Comparison of ENCODE assay signal across 12 cellular contexts in genomic region chr10:132399117-132400035, GRCh38. TPM values are rescaled to one million over a fixed set of nuclear protein-coding genes. Genes with fewer than 3 reads are reported as not detected.
A peak's percentile ranks its signal among the peaks of the same experiment; 100 is the strongest.
DNase-seq lines count a peak whose midpoint lies in the region; ATAC-seq, FAIRE-seq and TF ChIP-seq lines count a peak whose summit lies in the region.
"Had no signal": no experiment of that assay in that cellular context is flagged by ENCODE, and none has a peak within 500 bp of the region (broad histone marks: within the 10 kb centered on the region; RNA-seq: fewer than 3 reads in every experiment).

No MANE protein-coding gene starts in this region.

- no peaks in the 10 kb centered on the region for H4K20me1 ChIP-seq in K562 (replicated peaks; ENCODE audit: control insufficient read depth, insufficient read depth, low read length)

- H3K27ac ChIP-seq in K562 (ENCODE audit: extremely low read depth, low read depth, low read length): no peak overlapping the region
- peak overlapping the region; percentile 94 to 96 for H3K27ac ChIP-seq in mucosa of rectum (ENCODE audit: low read depth in 2 of 2, low read length in 2 of 2)
- H3K27ac ChIP-seq in upper lobe of left lung: peak overlapping the region; percentile 83 to 99 (median 95)

- in situ Hi-C loops in K562 (cut with MboI): no loop called here

- 49% methylated on average over 9 of the region's 27 CpGs for WGBS in K562 (ENCODE audit: insufficient coverage, low coverage, missing lambda C conversion rate)
- 79 to 87% methylated on average over 6 to 24 of the region's 27 CpGs for WGBS in upper lobe of left lung, 2 donors

- TF ChIP-seq EP300 in K562 (IDR thresholded peaks at IDR 0.05; ENCODE audit: low read length) (no peak), upper lobe of left lung (IDR thresholded peaks at IDR 0.05) (no peak)

- no peak overlapping the region for H3K4me3 ChIP-seq in K562
- peak overlapping the region; percentile 20 to 52 for H3K4me3 ChIP-seq in mucosa of rectum (ENCODE audit: low read length in 2 of 2)
- no peak overlapping the region for H3K4me3 ChIP-seq in upper lobe of left lung

- H3K36me3 Mint-ChIP-seq in activated naive CD8-positive, alpha-beta T cell: no peaks in the 10 kb centered on the region
- H3K36me3 Mint-ChIP-seq in activated naive CD8-positive, alpha-beta T cell treated with anti-CD3 and anti-CD28 coated beads for 36 hours: no peaks in the 10 kb centered on the region

- H3K4me3 Mint-ChIP-seq in activated naive CD8-positive, alpha-beta T cell: peak overlapping the region; percentile 17
- no peak overlapping the region for H3K4me3 Mint-ChIP-seq in activated naive CD8-positive, alpha-beta T cell treated with anti-CD3 and anti-CD28 coated beads for 36 hours

- H3K27ac Mint-ChIP-seq in activated naive CD8-positive, alpha-beta T cell: no peak overlapping the region
- H3K27ac Mint-ChIP-seq in activated naive CD8-positive, alpha-beta T cell treated with anti-CD3 and anti-CD28 coated beads for 36 hours: no peak overlapping the region

- H3K4me1 Mint-ChIP-seq in activated naive CD8-positive, alpha-beta T cell (ENCODE audit: low read depth): peaks cover 13% of the 10 kb centered on the region
- peaks cover 5% of the 10 kb centered on the region for H3K4me1 Mint-ChIP-seq in activated naive CD8-positive, alpha-beta T cell treated with anti-CD3 and anti-CD28 coated beads for 36 hours

- POLR2A ChIA-PET in K562 (lab: Yijun Ruan, JAX): no interaction called here

- H3K4me1 ChIP-seq in K562 (replicated peaks in 1 of 2; ENCODE audit: control insufficient read depth in 2 of 2, insufficient read depth in 2 of 2, low read length in 2 of 2): peaks cover 5 to 78% of the 10 kb centered on the region in 2 experiments; a peak in 3 of 5 replicates
- peaks cover 58 to 75% of the 10 kb centered on the region in 2 donors for H3K4me1 ChIP-seq in mucosa of rectum (ENCODE audit: control insufficient read depth in 2 of 2, insufficient read depth in 2 of 2, low read length in 2 of 2)
- peaks cover 55 to 76% (median 72%) of the 10 kb centered on the region in 4 donors for H3K4me1 ChIP-seq in upper lobe of left lung

- DNase-seq in activated naive CD8-positive, alpha-beta T cell treated with anti-CD3 and anti-CD28 coated beads for 36 hours: no peak
- DNase-seq in K562 (ENCODE audit: extremely low read depth in 1 of 4, low spot score in 3 of 4) (no peak), upper lobe of left lung (peak in 1 of 2 donors; percentile 81), pons (ENCODE audit: low spot score) (no peak), DMS53 treated with DMSO at 0.1 percent for 48 hours (lab: John Stamatoyannopoulos, UW; ENCODE audit: unreplicated experiment) (no peak)
- DNase-seq: NCI-H82 had no signal

- no peaks in the 10 kb centered on the region; the same call in 2 of the 3 replicates for H3K36me3 ChIP-seq in K562 (ENCODE audit: control insufficient read depth, insufficient read depth, low read length)
- peaks cover 0 to 1% of the 10 kb centered on the region in 2 donors for H3K36me3 ChIP-seq in mucosa of rectum (ENCODE audit: control insufficient read depth in 2 of 2, insufficient read depth in 2 of 2, low read length in 2 of 2)
- H3K36me3 ChIP-seq in upper lobe of left lung: no peaks in the 10 kb centered on the region
- H3K36me3 ChIP-seq: prostate gland had no signal

- H3K9me3 ChIP-seq in K562 (replicated peaks; ENCODE audit: control insufficient read depth, insufficient read depth, low read depth, low read length) (no peaks in the 10 kb centered on the region), mucosa of rectum (ENCODE audit: control insufficient read depth in 2 of 2, low read length in 2 of 2) (no peaks in the 10 kb centered on the region), upper lobe of left lung (no peaks in the 10 kb centered on the region)
- H3K9me3 ChIP-seq: HAP-1, prostate gland had no signal

- no peak for FAIRE-seq in K562 (lab: Jason Lieb, UNC)
- FAIRE-seq: astrocyte had no signal

- peaks cover 12% of the 10 kb centered on the region; the same call in 2 of the 3 replicates for H3K79me2 ChIP-seq in K562 (ENCODE audit: control insufficient read depth, insufficient read depth, low read length)

- ATAC-seq in K562 (no peak), upper lobe of left lung (ENCODE audit: low FRiP score in 2 of 2) (no peak), HG02571 (IDR thresholded peaks at IDR 0.05; ENCODE audit: unreplicated experiment) (no peak)

- H2AFZ ChIP-seq in K562 (ENCODE audit: low read depth, low read length): no peak overlapping the region

- intact Hi-C loops in K562 (cut with micrococcal nuclease): no loop called here

- H3K9me1 ChIP-seq in K562 (ENCODE audit: control insufficient read depth, insufficient read depth, low read length): no peaks in the 10 kb centered on the region

- H3K27me3 Mint-ChIP-seq in activated naive CD8-positive, alpha-beta T cell: no peaks in the 10 kb centered on the region
- H3K27me3 Mint-ChIP-seq in activated naive CD8-positive, alpha-beta T cell treated with anti-CD3 and anti-CD28 coated beads for 36 hours: no peaks in the 10 kb centered on the region

- BruUV-seq in K562 (replicated peaks; lab: Mats Ljungman, UMichigan): no TSS peak

- TF ChIP-seq CTCF in K562 (IDR thresholded peaks at IDR 0.05 in 2 of 3, conservative IDR thresholded peaks at IDR 0.05 in 1 of 3; ENCODE audit: insufficient read depth in 2 of 3, low read depth in 1 of 3, low read length in 3 of 3) (no peak), upper lobe of left lung (IDR thresholded peaks at IDR 0.05) (no peak)

- CTCF ChIA-PET in K562 (lab: Yijun Ruan, JAX; ENCODE audit: low intra/inter-chr PET ratio): no interaction called here

- H3K9ac ChIP-seq in K562 (ENCODE audit: insufficient read depth in 1 of 2, low read depth in 2 of 2, low read length in 2 of 2): peak overlapping the region in 1 of 2 experiments; percentile 35; a peak in 1 of 4 replicates
- peak overlapping the region; percentile 52 to 86 for H3K9ac ChIP-seq in mucosa of rectum (ENCODE audit: low read depth in 1 of 2, low read length in 2 of 2)

- no peaks in the 10 kb centered on the region for H3K9me3 Mint-ChIP-seq in activated naive CD8-positive, alpha-beta T cell (ENCODE audit: low read depth)
- H3K9me3 Mint-ChIP-seq in activated naive CD8-positive, alpha-beta T cell treated with anti-CD3 and anti-CD28 coated beads for 36 hours: no peaks in the 10 kb centered on the region

- no peak overlapping the region for H3K4me2 ChIP-seq in K562 (ENCODE audit: insufficient read depth, low read length)

- TF ChIP-seq POLR2A in K562 (conservative IDR thresholded peaks at IDR 0.05) (no peak), upper lobe of left lung (IDR thresholded peaks at IDR 0.05) (no peak)

- TF ChIP-seq RAD21 in K562 (CRISPR knock-in tag; conservative IDR thresholded peaks at IDR 0.05 in 1 of 2, IDR thresholded peaks at IDR 0.05 in 1 of 2): no peak

- H3K27me3 ChIP-seq in K562 (ENCODE audit: control insufficient read depth in 2 of 2, insufficient read depth in 2 of 2, low read length in 2 of 2) (no peaks in the 10 kb centered on the region), mucosa of rectum (ENCODE audit: control insufficient read depth in 2 of 2, insufficient read depth in 2 of 2, low read length in 2 of 2) (no peaks in the 10 kb centered on the region), upper lobe of left lung (no peaks in the 10 kb centered on the region)

TF ChIP-seq in K562, 482 proteins besides CTCF, POLR2A, EP300 and RAD21 (continues in another document):
- no peak for TF ChIP-seq TCFL5 (CRISPR knock-in tag; conservative IDR thresholded peaks at IDR 0.05)

RNA-seq across cellular contexts. Expression of gene PWWP2B, which starts 2.4 kb away (rescaled TPM):
- 1 to 10 TPM; 2.9 to 3.1 TPM for total RNA-seq in activated naive CD8-positive, alpha-beta T cell treated with anti-CD3 and anti-CD28 coated beads for 36 hours
- total RNA-seq in K562 (2011; cell fraction: chromatin; rRNA removed; ENCODE audit: low replicate concordance): 1.1 and 5.8 TPM in 2 replicates
- total RNA-seq in K562 (2011; cell fraction: nucleolus; rRNA removed): 5.5 and 6.5 TPM in 2 replicates
- 3.1 and 3.2 TPM in 2 replicates for total RNA-seq in K562 (2011; cell fraction: nucleoplasm; rRNA removed)
- total RNA-seq in K562 (2014; rRNA removed) (7.5 and 10.4 TPM in 2 replicates), K562 (2014; rRNA removed; fragmentation: Illumina TruSeq; extraction: Trizol) (0.64 and 0.80 TPM in 2 replicates), K562 (2015; rRNA removed; fragmentation: Illumina TruSeq; extraction: Trizol) (2.0 and 2.7 TPM in 2 replicates), K562 (2021) (9.2 and 9.8 TPM in 2 replicates), upper lobe of left lung (10 to 100 TPM; 20.2 to 54.4 (median 32.9) TPM)
- polyA plus RNA-seq in K562 (2011; rRNA removed) (1.2 and 1.7 TPM in 2 replicates), K562 (2014; fragmentation: Illumina TruSeq; extraction: Trizol) (0.24 and 1.2 TPM in 2 replicates), K562 (2014; fragmentation: Nextera tagmentation; extraction: Ambion mirVana) (under 1 TPM in 1 of 2 experiments, not detected in 1; 0.07 TPM), K562 (2014; rRNA removed) (3.3 and 4.3 TPM in 2 replicates)
- 2.3 and 7.4 TPM in 2 replicates for polyA plus RNA-seq in K562 (2011; cell fraction: cytosol; rRNA removed)
- polyA plus RNA-seq in K562 (2011; cell fraction: nucleus; rRNA removed): 3.1 and 5.8 TPM in 2 replicates
- polyA plus RNA-seq in K562 (2012): 3.8 and 4.8 TPM in 2 replicates
- polyA minus RNA-seq in K562 (2011; rRNA and poly(A)+ RNA removed): 0.57 and 1.3 TPM in 2 replicates
- 2.9 and 4.0 TPM in 2 replicates for polyA minus RNA-seq in K562 (2011; cell fraction: cytosol; rRNA and poly(A)+ RNA removed)
- 2.0 and 2.8 TPM in 2 replicates for polyA minus RNA-seq in K562 (2011; cell fraction: nucleus; rRNA and poly(A)+ RNA removed)

Comparison
In these comparisons a context has a peak if more than half of its experiments do, and no peak if none do; other contexts are left out.
1. H3K4me3 ChIP-seq: peak in mucosa of rectum (2 of 2); none in K562 (single experiment) and upper lobe of left lung (0 of 4).